ENCODE assay signal across 28 cellular contexts in the genomic region with DNA sequence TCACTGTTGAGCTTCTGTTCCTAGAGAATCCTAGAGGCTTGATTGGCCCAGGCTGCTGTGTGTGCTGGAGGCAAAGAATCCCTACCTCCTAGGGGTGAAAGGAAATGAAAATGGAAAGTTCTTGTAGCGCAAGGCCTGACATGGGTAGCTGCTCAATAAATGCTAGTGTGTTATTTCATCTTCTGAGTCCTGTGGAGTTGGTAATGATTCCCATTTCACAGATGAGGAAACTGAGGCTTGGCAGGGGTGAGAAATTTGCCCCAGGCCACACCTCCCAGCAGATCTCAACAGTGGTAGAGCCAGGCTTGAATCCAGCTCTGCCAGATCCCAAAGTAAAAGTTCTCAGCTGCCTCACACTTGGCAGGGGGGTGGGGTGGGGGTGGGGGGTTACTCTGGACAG. TPM values are rescaled to one million over a fixed set of nuclear protein-coding genes. Genes with fewer than 3 reads are reported as not detected.
"Had no signal": no experiment of that assay in that cellular context is flagged by ENCODE, and none has a peak within 500 bp of the region (broad histone marks: within the 10 kb centered on the region; RNA-seq: fewer than 3 reads in every experiment).

No MANE protein-coding gene starts in this region.

- H3K27me3 Mint-ChIP-seq: activated CD4-positive, alpha-beta memory T cell treated with anti-CD3 and anti-CD28 coated beads, Interleukin-2, amount 10 ng/mL, durations not matched to agents 7 days and 5 days; activated CD4-positive, alpha-beta T cell treated with anti-CD3 and anti-CD28 coated beads, Interleukin-2, amount 10 ng/mL, durations not matched to agents 7 days and 5 days; activated naive CD4-positive, alpha-beta T cell treated with anti-CD3 and anti-CD28 coated beads, Interleukin-2, amount 50 U/mL, for 24 hours; activated naive CD8-positive, alpha-beta T cell treated with anti-CD3 and anti-CD28 coated beads for 36 hours; activated naive CD8-positive, alpha-beta T cell treated with anti-CD3 and anti-CD28 coated beads, Interleukin-2, amount 50 U/mL, for 24 hours had no signal

- FAIRE-seq: endometrium, endothelial cell of umbilical vein had no signal

- H3K36me3 Mint-ChIP-seq: activated naive CD4-positive, alpha-beta T cell treated with anti-CD3 and anti-CD28 coated beads, Interleukin-2, amount 50 U/mL, for 24 hours; activated naive CD8-positive, alpha-beta T cell treated with anti-CD3 and anti-CD28 coated beads for 36 hours; WTC11 had no signal

- H3K4me1 ChIP-seq: body of pancreas, colonic mucosa had no signal

- H3K4me3 Mint-ChIP-seq: activated CD4-positive, alpha-beta memory T cell treated with anti-CD3 and anti-CD28 coated beads, Interleukin-2, amount 10 ng/mL, durations not matched to agents 7 days and 5 days; activated CD4-positive, alpha-beta T cell treated with anti-CD3 and anti-CD28 coated beads, Interleukin-2, amount 10 ng/mL, durations not matched to agents 7 days and 5 days; activated naive CD4-positive, alpha-beta T cell treated with anti-CD3 and anti-CD28 coated beads for 36 hours; activated naive CD4-positive, alpha-beta T cell treated with anti-CD3 and anti-CD28 coated beads, Interleukin-2, amount 50 U/mL, for 24 hours; activated naive CD8-positive, alpha-beta T cell treated with anti-CD3 and anti-CD28 coated beads for 36 hours; activated naive CD8-positive, alpha-beta T cell treated with anti-CD3 and anti-CD28 coated beads, Interleukin-2, amount 50 U/mL, for 24 hours; activated T-cell treated with anti-CD3 and anti-CD28 coated beads, Interleukin-2, amount 50 U/mL, for 4 hours; WTC11 had no signal

- DNase-seq: activated CD4-positive, alpha-beta memory T cell treated with anti-CD3 and anti-CD28 coated beads, Interleukin-2, amount 10 ng/mL, durations not matched to agents 7 days and 5 days; activated CD4-positive, alpha-beta T cell treated with anti-CD3 and anti-CD28 coated beads for 1 hour; activated CD4-positive, alpha-beta T cell treated with anti-CD3 and anti-CD28 coated beads for 4 hours; activated CD4-positive, alpha-beta T cell treated with anti-CD3 and anti-CD28 coated beads, Interleukin-2, amount 10 ng/mL, durations not matched to agents 7 days and 5 days; activated CD4-positive, alpha-beta T cell treated with anti-CD3 and anti-CD28 coated beads, Interleukin-2, amount 50 U/mL, for 4 hours; activated effector memory CD4-positive, alpha-beta T cell treated with anti-CD3 and anti-CD28 coated beads, Interleukin-2, amount 50 U/mL, for 16 hours; activated naive CD4-positive, alpha-beta T cell treated with anti-CD3 and anti-CD28 coated beads for 36 hours; activated naive CD8-positive, alpha-beta T cell treated with anti-CD3 and anti-CD28 coated beads for 36 hours; activated naive CD8-positive, alpha-beta T cell treated with anti-CD3 and anti-CD28 coated beads, Interleukin-2, amount 50 U/mL, for 24 hours; activated T-cell treated with anti-CD3 and anti-CD28 coated beads, Interleukin-2, amount 50 U/mL, for 4 hours; adrenal gland; amygdala; caudate nucleus; colonic mucosa; effector CD8-positive, alpha-beta T cell; esophagus squamous epithelium; foreskin melanocyte; T-helper 2 cell had no signal

- H3K9me3 ChIP-seq: adrenal gland, body of pancreas, colonic mucosa, esophagus squamous epithelium, gastroesophageal sphincter had no signal

- H3K27ac ChIP-seq: adrenal gland, body of pancreas, colonic mucosa, epithelial cell of prostate, esophagus squamous epithelium, VCaP had no signal

- H3K27ac Mint-ChIP-seq: activated CD4-positive, alpha-beta memory T cell treated with anti-CD3 and anti-CD28 coated beads, Interleukin-2, amount 10 ng/mL, durations not matched to agents 7 days and 5 days; activated CD4-positive, alpha-beta T cell treated with anti-CD3 and anti-CD28 coated beads, Interleukin-2, amount 10 ng/mL, durations not matched to agents 7 days and 5 days; activated naive CD4-positive, alpha-beta T cell treated with anti-CD3 and anti-CD28 coated beads for 36 hours; activated naive CD4-positive, alpha-beta T cell treated with anti-CD3 and anti-CD28 coated beads, Interleukin-2, amount 50 U/mL, for 24 hours; activated naive CD8-positive, alpha-beta T cell treated with anti-CD3 and anti-CD28 coated beads for 36 hours; activated naive CD8-positive, alpha-beta T cell treated with anti-CD3 and anti-CD28 coated beads, Interleukin-2, amount 50 U/mL, for 24 hours; activated T-helper 2 cell treated with anti-CD3 and anti-CD28 coated beads, Interferon-gamma antibody, Interleukin-2, Interleukin-4, amounts not matched to agents 10 μg/mL and 5 μg/mL and 100 μg/mL, durations not matched to agents 14 hours and 24 hours and 36 hours had no signal

- H3K4me1 Mint-ChIP-seq: activated CD4-positive, alpha-beta memory T cell treated with anti-CD3 and anti-CD28 coated beads, Interleukin-2, amount 10 ng/mL, durations not matched to agents 7 days and 5 days; activated CD4-positive, alpha-beta T cell treated with anti-CD3 and anti-CD28 coated beads, Interleukin-2, amount 10 ng/mL, durations not matched to agents 7 days and 5 days; activated naive CD4-positive, alpha-beta T cell treated with anti-CD3 and anti-CD28 coated beads, Interleukin-2, amount 50 U/mL, for 24 hours; activated naive CD8-positive, alpha-beta T cell treated with anti-CD3 and anti-CD28 coated beads for 36 hours; activated naive CD8-positive, alpha-beta T cell treated with anti-CD3 and anti-CD28 coated beads, Interleukin-2, amount 50 U/mL, for 24 hours had no signal

- H3K4me3 ChIP-seq: adrenal gland, body of pancreas, colonic mucosa, esophagus squamous epithelium, gastroesophageal sphincter had no signal

- H3K27me3 ChIP-seq: adrenal gland, body of pancreas, colonic mucosa, esophagus squamous epithelium, gastroesophageal sphincter had no signal

- ATAC-seq: activated naive CD8-positive, alpha-beta T cell treated with anti-CD3 and anti-CD28 coated beads, Interleukin-2, amount 50 U/mL, for 24 hours; activated T-cell treated with anti-CD3 and anti-CD28 coated beads, Interleukin-2, amount 50 U/mL, for 4 hours; body of pancreas; gastroesophageal sphincter had no signal

- H3K36me3 ChIP-seq: adrenal gland, colonic mucosa had no signal

- H3K9me3 Mint-ChIP-seq: activated CD4-positive, alpha-beta memory T cell treated with anti-CD3 and anti-CD28 coated beads, Interleukin-2, amount 10 ng/mL, durations not matched to agents 7 days and 5 days; activated CD4-positive, alpha-beta T cell treated with anti-CD3 and anti-CD28 coated beads, Interleukin-2, amount 10 ng/mL, durations not matched to agents 7 days and 5 days; activated naive CD4-positive, alpha-beta T cell treated with anti-CD3 and anti-CD28 coated beads for 36 hours; activated naive CD4-positive, alpha-beta T cell treated with anti-CD3 and anti-CD28 coated beads, Interleukin-2, amount 50 U/mL, for 24 hours; activated naive CD8-positive, alpha-beta T cell treated with anti-CD3 and anti-CD28 coated beads for 36 hours; activated naive CD8-positive, alpha-beta T cell treated with anti-CD3 and anti-CD28 coated beads, Interleukin-2, amount 50 U/mL, for 24 hours; activated T-cell treated with anti-CD3 and anti-CD28 coated beads, Interleukin-2, amount 50 U/mL, for 4 hours; activated T-helper 2 cell treated with anti-CD3 and anti-CD28 coated beads, Interferon-gamma antibody, Interleukin-2, Interleukin-4, amounts not matched to agents 10 μg/mL and 5 μg/mL and 100 μg/mL, durations not matched to agents 14 hours and 24 hours and 36 hours; WTC11 had no signal

RNA-seq across cellular contexts. Expression of gene FBLN2, which starts 42.7 kb away (rescaled TPM):
- total RNA-seq: activated CD4-positive, alpha-beta memory T cell treated with anti-CD3 and anti-CD28 coated beads, Interleukin-2, amount 10 ng/mL, durations not matched to agents 7 days and 5 days; activated CD4-positive, alpha-beta T cell treated with anti-CD3 and anti-CD28 coated beads, Interleukin-2, amount 10 ng/mL, durations not matched to agents 7 days and 5 days; activated naive CD4-positive, alpha-beta T cell treated with anti-CD3 and anti-CD28 coated beads for 36 hours; activated T-helper 2 cell treated with anti-CD3 and anti-CD28 coated beads, Interferon-gamma antibody, Interleukin-2, Interleukin-4, amounts not matched to agents 10 μg/mL and 5 μg/mL and 100 μg/mL, durations not matched to agents 14 hours and 24 hours and 36 hours; T-helper 1 cell treated with Interleukin-12 subunit alpha and Interleukin-12 subunit beta and Interleukin-4 antibody, amounts not matched to agents 30 ng/mL and 1 ng/mL, for 36 hours had no signal
